ENCODE assay signal across 8 cellular contexts in genomic region chr2:230793573-230794359, GRCh38.
A peak's percentile ranks its signal among the peaks of the same experiment; 100 is the strongest.
DNase-seq lines count a peak whose midpoint lies in the region; ATAC-seq and TF ChIP-seq lines count a peak whose summit lies in the region.

No MANE protein-coding gene starts in this region.

- H3K4me1 ChIP-seq in tibial artery: peaks cover 3 to 76% (median 30%) of the 10 kb centered on the region in 4 donors

- intact Hi-C loops in posterior vena cava (cut with DNase I) (loop anchor here in 1 of 2 donors (10.0 kb wide), 1 partner anchor 59 kb away; no protein-coding TSS in a partner anchor), tibial artery (cut with DNase I; ENCODE audit: low total_unique reads) (no loop called here)

- H3K4me3 ChIP-seq in tibial artery: no peak overlapping the region

- peak; percentile 93 for DNase-seq in NOMO-1 treated with dmso at 0.1 percent for 144 hours (lab: John Stamatoyannopoulos, UW; ENCODE audit: unreplicated experiment)
- DNase-seq in activated T-helper 1 cell treated with Interleukin-2 at 50 U/mL for 16 hours (ENCODE audit: low read depth): peak; percentile 47
- DNase-seq in fibroblast of the conjunctiva (ENCODE audit: low read depth): peak; percentile 95
- DNase-seq in posterior vena cava (ENCODE audit: low spot score): peak; percentile 91
- peak; percentile 86 to 91 for DNase-seq in tibial artery

- H3K36me3 ChIP-seq in tibial artery: peaks cover 0 to 10% (median 8%) of the 10 kb centered on the region in 3 donors

- TF ChIP-seq CTCF in tibial artery (IDR thresholded peaks at IDR 0.05): no peak

- H3K27me3 ChIP-seq in tibial artery: no peaks in the 10 kb centered on the region

- H3K27ac ChIP-seq in tibial artery: peak overlapping the region; percentile 60 to 79

- ATAC-seq in GM21526 (IDR thresholded peaks at IDR 0.05; ENCODE audit: low FRiP score, unreplicated experiment): peak; percentile 60
- ATAC-seq in HG03354 (IDR thresholded peaks at IDR 0.05; ENCODE audit: poor library complexity, severe bottlenecking, unreplicated experiment): no peak
- ATAC-seq in GM19023 (IDR thresholded peaks at IDR 0.05; ENCODE audit: unreplicated experiment): no peak

- H3K9me3 ChIP-seq in tibial artery: peaks cover 0 to 8% (median 0%) of the 10 kb centered on the region in 3 donors
